ENCODE assay signal across 8 cellular contexts in genomic region chr1:209827384-209828261, GRCh38. TPM values are rescaled to one million over a fixed set of nuclear protein-coding genes. Genes with fewer than 3 reads are reported as not detected.
DNase-seq lines count a peak whose midpoint lies in the region; ATAC-seq, FAIRE-seq and TF ChIP-seq lines count a peak whose summit lies in the region.

Gene UTP25, plus strand, starts transcription at chr1:209827972. Its CDS starts 92 bp downstream, at chr1:209828064.

- H3K9me3 Mint-ChIP-seq in activated T-helper 2 cell treated with anti-CD3 and anti-CD28 coated beads, Interferon-gamma antibody, Interleukin-2, Interleukin-4, amounts not matched to agents 10 μg/mL and 5 μg/mL and 100 μg/mL, durations not matched to agents 14 hours and 24 hours and 36 hours, result no peaks in the 10 kb centered on the region
- H3K9me3 Mint-ChIP-seq in nephron, result no peaks in the 10 kb centered on the region
- no peaks in the 10 kb centered on the region for H3K9me3 Mint-ChIP-seq in stimulated activated naive CD8-positive, alpha-beta T cell treated with anti-CD3 and anti-CD28 coated beads, Interleukin-15, Interleukin-2, amounts not matched to agents 100 ng/mL and 50 ng/mL, for 24 hours

- H3K4me3 ChIP-seq in RWPE2 (ENCODE audit: severe bottlenecking) (peak within 1 kb of the TSS; percentile 69), fibroblast of the aortic adventitia (ENCODE audit: low read depth, low read length) (peak within 1 kb of the TSS; percentile 91)

- peak; percentile 62 for TF ChIP-seq CTCF in RWPE2 (IDR thresholded peaks at IDR 0.05; ENCODE audit: poor library complexity, severe bottlenecking)
- TF ChIP-seq CTCF in fibroblast of the aortic adventitia (IDR thresholded peaks at IDR 0.05; ENCODE audit: insufficient read depth, low read length), result peak; percentile 79
- TF ChIP-seq CTCF in nephron (IDR thresholded peaks at IDR 0.05; ENCODE audit: unreplicated experiment in 3 of 3), result peak; percentile 60 to 72 (median 72)

- no peaks in the 10 kb centered on the region for H3K27me3 ChIP-seq in RWPE2 (ENCODE audit: insufficient read depth, poor library complexity, severe bottlenecking)

- H3K4me1 ChIP-seq in ES-I3 (ENCODE audit: insufficient read depth, low read length), result peaks cover 9% of the 10 kb centered on the region
- H3K4me1 ChIP-seq in RWPE2 (ENCODE audit: insufficient read depth, poor library complexity, severe bottlenecking), result peaks cover 39% of the 10 kb centered on the region

- DNase-seq in H54 (ENCODE audit: insufficient read length, low spot score) (peak; percentile 46), LoVo (ENCODE audit: low spot score) (peak; percentile 97), RWPE2 (ENCODE audit: low spot score) (peak; percentile 73), fibroblast of the aortic adventitia (ENCODE audit: low read depth) (peak; percentile 98)
- peak; percentile 89 for DNase-seq in activated T-helper 2 cell treated with anti-CD3 and anti-CD28 coated beads, Interferon-gamma antibody, Interleukin-2, Interleukin-4, amounts not matched to agents 10 μg/mL and 5 μg/mL and 100 μg/mL, durations not matched to agents 14 hours and 24 hours and 36 hours (ENCODE audit: low spot score)

- peaks cover 41% of the 10 kb centered on the region for H3K36me3 Mint-ChIP-seq in activated T-helper 2 cell treated with anti-CD3 and anti-CD28 coated beads, Interferon-gamma antibody, Interleukin-2, Interleukin-4, amounts not matched to agents 10 μg/mL and 5 μg/mL and 100 μg/mL, durations not matched to agents 14 hours and 24 hours and 36 hours (ENCODE audit: low read depth)
- H3K36me3 Mint-ChIP-seq in nephron (ENCODE audit: low read depth), result peaks cover 13% of the 10 kb centered on the region
- H3K36me3 Mint-ChIP-seq in stimulated activated naive CD8-positive, alpha-beta T cell treated with anti-CD3 and anti-CD28 coated beads, Interleukin-15, Interleukin-2, amounts not matched to agents 100 ng/mL and 50 ng/mL, for 24 hours (ENCODE audit: low read depth), result peaks cover 32% of the 10 kb centered on the region

- peaks cover 6% of the 10 kb centered on the region for H3K27me3 Mint-ChIP-seq in activated T-helper 2 cell treated with anti-CD3 and anti-CD28 coated beads, Interferon-gamma antibody, Interleukin-2, Interleukin-4, amounts not matched to agents 10 μg/mL and 5 μg/mL and 100 μg/mL, durations not matched to agents 14 hours and 24 hours and 36 hours (ENCODE audit: low read depth)
- H3K27me3 Mint-ChIP-seq in nephron (ENCODE audit: low read depth), result peaks cover 8% of the 10 kb centered on the region
- peaks cover 5% of the 10 kb centered on the region for H3K27me3 Mint-ChIP-seq in stimulated activated naive CD8-positive, alpha-beta T cell treated with anti-CD3 and anti-CD28 coated beads, Interleukin-15, Interleukin-2, amounts not matched to agents 100 ng/mL and 50 ng/mL, for 24 hours

- H3K4me3 Mint-ChIP-seq in activated T-helper 2 cell treated with anti-CD3 and anti-CD28 coated beads, Interferon-gamma antibody, Interleukin-2, Interleukin-4, amounts not matched to agents 10 μg/mL and 5 μg/mL and 100 μg/mL, durations not matched to agents 14 hours and 24 hours and 36 hours (ENCODE audit: low read depth), result peak within 1 kb of the TSS; percentile 89
- H3K4me3 Mint-ChIP-seq in nephron, result peak within 1 kb of the TSS; percentile 96 to 98 (median 97)
- peak within 1 kb of the TSS; percentile 86 for H3K4me3 Mint-ChIP-seq in stimulated activated naive CD8-positive, alpha-beta T cell treated with anti-CD3 and anti-CD28 coated beads, Interleukin-15, Interleukin-2, amounts not matched to agents 100 ng/mL and 50 ng/mL, for 24 hours

- peaks cover 47% of the 10 kb centered on the region for H3K4me1 Mint-ChIP-seq in activated T-helper 2 cell treated with anti-CD3 and anti-CD28 coated beads, Interferon-gamma antibody, Interleukin-2, Interleukin-4, amounts not matched to agents 10 μg/mL and 5 μg/mL and 100 μg/mL, durations not matched to agents 14 hours and 24 hours and 36 hours (ENCODE audit: low read depth)
- peaks cover 35% of the 10 kb centered on the region for H3K4me1 Mint-ChIP-seq in nephron
- peaks cover 54% of the 10 kb centered on the region for H3K4me1 Mint-ChIP-seq in stimulated activated naive CD8-positive, alpha-beta T cell treated with anti-CD3 and anti-CD28 coated beads, Interleukin-15, Interleukin-2, amounts not matched to agents 100 ng/mL and 50 ng/mL, for 24 hours (ENCODE audit: low read depth)

- H3K27ac ChIP-seq in RWPE2 (ENCODE audit: poor library complexity, severe bottlenecking), result peak within 1 kb of the TSS; percentile 91

- H3K9ac ChIP-seq in ES-I3 (ENCODE audit: low read depth, low read length), result peak within 1 kb of the TSS; percentile 76; the same call in 1 of the 2 replicates

- peak within 1 kb of the TSS; percentile 86 for H3K27ac Mint-ChIP-seq in activated T-helper 2 cell treated with anti-CD3 and anti-CD28 coated beads, Interferon-gamma antibody, Interleukin-2, Interleukin-4, amounts not matched to agents 10 μg/mL and 5 μg/mL and 100 μg/mL, durations not matched to agents 14 hours and 24 hours and 36 hours
- H3K27ac Mint-ChIP-seq in nephron, result peak within 1 kb of the TSS; percentile 85 to 93 (median 86)
- H3K27ac Mint-ChIP-seq in stimulated activated naive CD8-positive, alpha-beta T cell treated with anti-CD3 and anti-CD28 coated beads, Interleukin-15, Interleukin-2, amounts not matched to agents 100 ng/mL and 50 ng/mL, for 24 hours, result peak within 1 kb of the TSS; percentile 93

- ATAC-seq in RWPE2 (ENCODE audit: low read depth), result 0 out of 3 replicates have a peak, but pooled peaks have one; percentile 17

- intact Hi-C loops in activated T-helper 2 cell treated with anti-CD3 and anti-CD28 coated beads, Interferon-gamma antibody, Interleukin-2, Interleukin-4, amounts not matched to agents 10 μg/mL and 5 μg/mL and 100 μg/mL, durations not matched to agents 14 hours and 24 hours and 36 hours (cut with micrococcal nuclease), result loop anchor here (1.0 to 5.0 kb wide), 4 partner anchors 8 to 150 kb away; partner anchors contain the start of genes C1orf74 and G0S2

- no peaks in the 10 kb centered on the region for H3K9me3 ChIP-seq in ES-I3 (ENCODE audit: control insufficient read depth, insufficient read depth, low read length)
- no peaks in the 10 kb centered on the region for H3K9me3 ChIP-seq in RWPE2 (ENCODE audit: severe bottlenecking)

- H3K36me3 ChIP-seq in ES-I3 (ENCODE audit: insufficient read depth, low read length) (peaks cover 5% of the 10 kb centered on the region; the same call in 1 of the 2 replicates), RWPE2 (ENCODE audit: low read depth) (0 out of 2 replicates have a peak, but pooled peaks cover 9% of the 10 kb centered on the region)

- peak; percentile 36; the same call in 1 of the 2 replicates for TF ChIP-seq POLR2A in H54 (IDR thresholded peaks at IDR 0.05; ENCODE audit: low read depth, low read length)

- FAIRE-seq in H54 (lab: Jason Lieb, UNC), result peak; percentile 88

RNA-seq across cellular contexts. Expression of gene UTP25, which starts in this region (rescaled TPM):
- 18.7 and 19.6 TPM in 2 replicates for total RNA-seq in activated T-helper 2 cell treated with anti-CD3 and anti-CD28 coated beads, Interferon-gamma antibody, Interleukin-2, Interleukin-4, amounts not matched to agents 10 μg/mL and 5 μg/mL and 100 μg/mL, durations not matched to agents 14 hours and 24 hours and 36 hours
- total RNA-seq in fibroblast of the aortic adventitia (ENCODE audit: low replicate concordance), result 11.2 and 32.6 TPM in 2 replicates

Comparison
In these comparisons a context has a peak if more than half of its experiments do, and no peak if none do; other contexts are left out.
1. Peak in every context shown above with its lines: DNase-seq, ATAC-seq, H3K4me3 ChIP-seq and H3K27ac ChIP-seq.
2. DNase-seq: peak in every context shown above with its lines; median percentile 98 in fibroblast of the aortic adventitia; 97 in LoVo; 89 in activated T-helper 2 cell treated with anti-CD3 and anti-CD28 coated beads, Interferon-gamma antibody, Interleukin-2, Interleukin-4, amounts not matched to agents 10 μg/mL and 5 μg/mL and 100 μg/mL, durations not matched to agents 14 hours and 24 hours and 36 hours; 73 in RWPE2; 46 in H54.